In the genomic region with DNA sequence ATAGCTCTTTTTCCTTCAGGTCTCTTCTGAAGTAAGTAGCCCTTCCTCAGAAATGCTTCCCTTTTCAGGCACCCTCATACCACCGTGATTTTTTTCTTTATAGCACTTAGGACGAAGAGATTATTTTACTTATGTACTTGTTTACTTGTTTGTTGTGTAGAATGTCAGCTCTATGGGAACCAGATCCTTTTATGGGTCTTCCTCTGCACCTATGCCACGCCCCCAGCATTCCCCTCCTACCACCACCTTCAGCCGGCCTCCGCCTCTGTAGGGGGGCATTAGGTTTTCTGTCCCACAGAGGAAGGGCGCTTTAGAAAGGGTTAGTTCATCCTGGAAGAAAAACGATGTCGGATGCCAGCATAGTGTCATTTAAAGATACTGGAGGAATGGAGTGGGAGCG, we compare ENCODE assay signal across 9 cellular contexts. TPM values are rescaled to one million over a fixed set of nuclear protein-coding genes. Genes with fewer than 3 reads are reported as not detected.
DNase-seq lines count a peak whose midpoint lies in the region; ATAC-seq and TF ChIP-seq lines count a peak whose summit lies in the region.
"Had no signal": no experiment of that assay in that cellular context is flagged by ENCODE, and none has a peak within 500 bp of the region (broad histone marks: within the 10 kb centered on the region; RNA-seq: fewer than 3 reads in every experiment).

No MANE protein-coding gene starts in this region.

- H3K4me2 ChIP-seq in SU-DHL-6 (ENCODE audit: low read depth, low read length, poor library complexity, severe bottlenecking), result peak overlapping the region; percentile 72

- H3K27ac ChIP-seq in HUES48 (ENCODE audit: low read depth, low read length) (no peak overlapping the region), SU-DHL-6 (ENCODE audit: low read depth, low read length) (no peak overlapping the region), iPS-18a (ENCODE audit: low read length) (no peak overlapping the region)

- peaks cover 38% of the 10 kb centered on the region for H3K79me2 ChIP-seq in SU-DHL-6 (ENCODE audit: insufficient read depth, low read length)

- H3K4me1 Mint-ChIP-seq in progenitor cell of endocrine pancreas (ENCODE audit: low read depth), result peaks cover 3% of the 10 kb centered on the region

- TF ChIP-seq CTCF in SU-DHL-6 (IDR thresholded peaks at IDR 0.05; ENCODE audit: insufficient read depth, low read length, poor library complexity, severe bottlenecking) (no peak), progenitor cell of endocrine pancreas (IDR thresholded peaks at IDR 0.05; ENCODE audit: unreplicated experiment) (no peak)

- no peaks in the 10 kb centered on the region for H3K36me3 Mint-ChIP-seq in progenitor cell of endocrine pancreas (ENCODE audit: insufficient read depth)

- H3K36me3 ChIP-seq in HUES48 (ENCODE audit: control insufficient read depth, insufficient read depth, low read length) (no peaks in the 10 kb centered on the region), SU-DHL-6 (ENCODE audit: low read length) (peaks cover 12% of the 10 kb centered on the region), iPS-18a (ENCODE audit: control insufficient read depth, low read depth, low read length) (no peaks in the 10 kb centered on the region)

- H3F3A ChIP-seq in SU-DHL-6 (ENCODE audit: insufficient read depth), result peaks cover 8% of the 10 kb centered on the region

- H2AFZ ChIP-seq in SU-DHL-6 (ENCODE audit: low read depth, low read length, severe bottlenecking), result no peak overlapping the region

- no peaks in the 10 kb centered on the region for H3K9me3 ChIP-seq in HUES48 (ENCODE audit: control insufficient read depth, insufficient read depth, low read length)
- no peaks in the 10 kb centered on the region for H3K9me3 ChIP-seq in SU-DHL-6 (ENCODE audit: insufficient read depth, low read length)
- H3K9me3 ChIP-seq in iPS-18a (ENCODE audit: control insufficient read depth, low read depth, low read length), result no peaks in the 10 kb centered on the region

- H3K4me1 ChIP-seq in HUES48 (ENCODE audit: control insufficient read depth, insufficient read depth, low read length) (peaks cover 39% of the 10 kb centered on the region), iPS-18a (ENCODE audit: control insufficient read depth, low read depth, low read length) (peaks cover 23% of the 10 kb centered on the region)

- H3K9me3 Mint-ChIP-seq in progenitor cell of endocrine pancreas (ENCODE audit: low read depth), result no peaks in the 10 kb centered on the region

- H3K9ac ChIP-seq in HUES48 (ENCODE audit: low read depth, low read length), result peak overlapping the region; percentile 26; the same call in 1 of the 2 replicates
- peak overlapping the region; percentile 88 for H3K9ac ChIP-seq in SU-DHL-6 (ENCODE audit: low read length)
- H3K9ac ChIP-seq in iPS-18a (ENCODE audit: low read length), result no peak overlapping the region

- H3K4me3 Mint-ChIP-seq in progenitor cell of endocrine pancreas (ENCODE audit: low read depth), result no peak overlapping the region

- ATAC-seq in GM19452 (IDR thresholded peaks at IDR 0.05; ENCODE audit: unreplicated experiment), result no peak
- ATAC-seq: Panc1 had no signal

- H3K27ac Mint-ChIP-seq in progenitor cell of endocrine pancreas, result no peak overlapping the region

- H3K9me2 ChIP-seq in SU-DHL-6 (replicated peaks; ENCODE audit: insufficient read depth, low read length), result no peaks in the 10 kb centered on the region

- H3K27me3 ChIP-seq in HUES48 (ENCODE audit: control insufficient read depth, insufficient read depth, low read length), result peaks cover 96% of the 10 kb centered on the region
- H3K27me3 ChIP-seq in SU-DHL-6 (ENCODE audit: low read length), result no peaks in the 10 kb centered on the region
- H3K27me3 ChIP-seq in iPS-18a (ENCODE audit: control insufficient read depth, insufficient read depth, low read length), result peaks cover 98% of the 10 kb centered on the region

- peaks cover 81% of the 10 kb centered on the region for H3K27me3 Mint-ChIP-seq in progenitor cell of endocrine pancreas

- H3K4me3 ChIP-seq in HUES48 (ENCODE audit: low read depth, low read length), result peak overlapping the region; percentile 76
- H3K4me3 ChIP-seq in SU-DHL-6 (ENCODE audit: insufficient read depth, low read length, poor library complexity, severe bottlenecking), result peak overlapping the region; percentile 83
- peak overlapping the region; percentile 74 for H3K4me3 ChIP-seq in iPS-18a (ENCODE audit: low read length)

- DNase-seq in COR-L47 (lab: John Stamatoyannopoulos, UW) (peak; percentile 68), cortex of kidney (lab: John Stamatoyannopoulos, UW) (no peak), progenitor cell of endocrine pancreas (ENCODE audit: low spot score, unreplicated experiment) (no peak), medulla oblongata (ENCODE audit: extremely low spot score) (no peak)

- H4K20me1 ChIP-seq in SU-DHL-6 (ENCODE audit: low read depth, low read length), result peaks cover 10% of the 10 kb centered on the region; the same call in 1 of the 2 replicates

RNA-seq across cellular contexts. Expression of gene CDKN2B-AS1, which starts 1.8 kb away (rescaled TPM):
- not detected in 2 replicates for total RNA-seq in progenitor cell of endocrine pancreas

RNA-seq across cellular contexts. Expression of gene CDKN2A, which starts 2.2 kb away (rescaled TPM):
- total RNA-seq in progenitor cell of endocrine pancreas, result not detected in 2 replicates

RNA-seq across cellular contexts. Expression of gene CDKN2B, which starts 12.7 kb away (rescaled TPM):
- 1.2 and 3.9 TPM in 2 replicates for total RNA-seq in progenitor cell of endocrine pancreas
